In the genomic region with DNA sequence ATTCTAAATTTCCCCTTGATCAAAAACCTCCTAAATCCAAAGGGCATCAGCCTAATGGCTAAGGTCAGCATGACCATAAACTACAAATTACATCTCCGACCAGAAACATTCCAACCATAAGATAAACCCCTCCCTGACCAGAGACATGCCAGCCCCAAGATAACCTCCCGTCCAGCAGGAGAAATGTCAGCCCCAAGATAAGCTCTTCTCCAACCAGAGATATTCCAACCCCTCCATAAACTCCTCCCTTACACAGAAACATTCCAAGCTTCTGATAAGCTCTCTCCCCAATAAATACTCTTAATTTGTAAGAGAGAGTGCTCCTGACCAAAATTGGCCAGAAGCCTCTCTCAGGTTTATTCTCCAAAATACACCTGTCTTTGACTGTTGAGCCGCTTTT, we compare ENCODE assay signal across 35 cellular contexts.
"Had no signal": no experiment of that assay in that cellular context is flagged by ENCODE, and none has a peak within 500 bp of the region (broad histone marks: within the 10 kb centered on the region; RNA-seq: fewer than 3 reads in every experiment).

No MANE protein-coding gene starts in this region.

- H3K36me3 ChIP-seq: MG63 had no signal

- DNase-seq: Karpas-422, Kasumi-1, KBM-7, KG1, MG63, MM.1S, MV-4-11, NCI-H1048, NCI-H1092, NCI-H1092 treated with DMSO at 0.1 percent for 48 hours, NCI-H1105, NCI-H1105 treated with DMSO at 0.1 percent for 48 hours, NCI-H1417, NCI-H1417 treated with DMSO at 0.1 percent for 48 hours, NCI-H1436, NCI-H1436 treated with DMSO at 0.1 percent for 48 hours, NCI-H146, NCI-H1694, NCI-H1694 treated with DMSO at 0.1 percent for 48 hours, NCI-H187, NCI-H187 treated with DMSO at 0.1 percent for 48 hours, NCI-H1930, NCI-H2029, NCI-H2029 treated with DMSO at 0.1 percent for 48 hours, NCI-H2081, NCI-H2081 treated with DMSO at 0.1 percent for 48 hours, NCI-H2107, NCI-H2171, NCI-H2171 treated with DMSO at 0.1 percent for 48 hours, NCI-H2227 treated with DMSO at 0.1 percent for 48 hours, NCI-H345, NCI-H446, NCI-H446 treated with DMSO at 0.1 percent for 48 hours, NCI-H510A had no signal

- H3K27me3 ChIP-seq: MG63 had no signal

- H3K4me3 ChIP-seq: MG63 had no signal

- H3K27ac ChIP-seq: KMS-11 had no signal

- H3K9me3 ChIP-seq: MG63 had no signal
